In the genomic region with DNA sequence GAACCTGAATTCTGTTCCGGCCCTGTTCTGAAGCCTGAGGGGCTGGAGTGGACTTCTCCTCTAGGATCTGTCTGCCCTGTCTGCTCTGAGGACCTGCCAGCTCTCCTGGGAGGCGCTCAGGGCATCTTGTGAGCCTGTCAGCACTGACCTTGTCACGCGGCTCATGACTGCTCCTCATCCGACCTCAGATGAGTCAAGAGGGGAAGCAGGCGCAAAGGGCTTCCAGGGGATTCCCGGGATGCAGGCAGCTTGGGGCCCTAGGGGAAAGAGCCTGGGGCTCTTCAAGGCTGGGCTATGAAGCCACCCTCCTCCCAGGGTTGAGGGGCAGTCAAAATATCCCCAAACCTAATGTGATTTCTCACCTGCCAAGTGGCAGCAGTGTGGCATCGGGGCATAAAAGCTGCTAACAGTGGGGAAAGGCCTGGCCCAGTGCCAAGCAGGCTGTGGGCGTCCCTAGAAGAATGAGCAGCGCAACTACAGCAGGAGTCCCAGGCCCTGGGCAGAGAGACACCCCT, we compare ENCODE assay signal across 8 cellular contexts. TPM values are rescaled to one million over a fixed set of nuclear protein-coding genes. Genes with fewer than 3 reads are reported as not detected.
A peak's percentile ranks its signal among the peaks of the same experiment; 100 is the strongest.
DNase-seq lines count a peak whose midpoint lies in the region; TF ChIP-seq lines count a peak whose summit lies in the region.

No MANE protein-coding gene starts in this region.

- peaks cover 16% of the 10 kb centered on the region for H3K4me1 ChIP-seq in mesenchymal stem cell (ENCODE audit: control insufficient read depth, insufficient read depth, low read depth, low read length)

- peak overlapping the region; percentile 49 for H2BK5ac ChIP-seq in mesenchymal stem cell (ENCODE audit: low read depth, low read length, poor library complexity, severe bottlenecking)

- no peak overlapping the region for H3K23ac ChIP-seq in mesenchymal stem cell (ENCODE audit: low read length in 2 of 2)

- WGBS in mesenchymal stem cell: 35% methylated on average over 10 of the region's 10 CpGs

- H2AK5ac ChIP-seq in mesenchymal stem cell (ENCODE audit: low read length, severe bottlenecking): peak overlapping the region; percentile 33

- in situ Hi-C loops in KBM-7 (cut with MboI; ENCODE audit: low pct_unique_long_range_greater_than_20kb, low sequenced_read_pairs): no loop called here

- H4K8ac ChIP-seq in mesenchymal stem cell (ENCODE audit: low read length): no peak overlapping the region

- H3K14ac ChIP-seq in mesenchymal stem cell (ENCODE audit: low read length in 2 of 2): no peak overlapping the region

- no peak overlapping the region for H2BK120ac ChIP-seq in mesenchymal stem cell (ENCODE audit: low read depth, low read length)

- no peak overlapping the region for H2AFZ ChIP-seq in mesenchymal stem cell (ENCODE audit: low read depth, low read length)

- peak overlapping the region; percentile 58 to 63 for H3K4ac ChIP-seq in mesenchymal stem cell (ENCODE audit: low read depth in 1 of 2, low read length in 2 of 2)

- peak overlapping the region; percentile 44 to 89 for H2BK12ac ChIP-seq in mesenchymal stem cell (ENCODE audit: low read length in 2 of 2)

- H3K4me1 Mint-ChIP-seq in CD14-positive monocyte: peaks cover 65% of the 10 kb centered on the region
- peaks cover 27% of the 10 kb centered on the region for H3K4me1 Mint-ChIP-seq in activated CD4-positive, alpha-beta T cell treated with anti-CD3 and anti-CD28 coated beads, Interleukin-2, amount 10 ng/mL, durations not matched to agents 24 days and 14 days

- peaks cover 0 to 4% (median 0%) of the 10 kb centered on the region in 3 donors for H3K27me3 Mint-ChIP-seq in CD14-positive monocyte (ENCODE audit: low read depth in 3 of 3)
- H3K27me3 Mint-ChIP-seq in activated CD4-positive, alpha-beta T cell treated with anti-CD3 and anti-CD28 coated beads, Interleukin-2, amount 10 ng/mL, durations not matched to agents 24 days and 14 days: no peaks in the 10 kb centered on the region

- peak overlapping the region; percentile 71 to 80 for H3K4me3 Mint-ChIP-seq in CD14-positive monocyte
- peak overlapping the region; percentile 80 for H3K4me3 Mint-ChIP-seq in activated CD4-positive, alpha-beta T cell treated with anti-CD3 and anti-CD28 coated beads, Interleukin-2, amount 10 ng/mL, durations not matched to agents 24 days and 14 days

- peaks cover 11 to 12% of the 10 kb centered on the region in 2 donors for H3K36me3 Mint-ChIP-seq in CD14-positive monocyte
- no peaks in the 10 kb centered on the region for H3K36me3 Mint-ChIP-seq in activated CD4-positive, alpha-beta T cell treated with anti-CD3 and anti-CD28 coated beads, Interleukin-2, amount 10 ng/mL, durations not matched to agents 24 days and 14 days (ENCODE audit: low read depth)

- no peaks in the 10 kb centered on the region for H3K9me3 Mint-ChIP-seq in CD14-positive monocyte
- H3K9me3 Mint-ChIP-seq in activated CD4-positive, alpha-beta T cell treated with anti-CD3 and anti-CD28 coated beads, Interleukin-2, amount 10 ng/mL, durations not matched to agents 24 days and 14 days: no peaks in the 10 kb centered on the region

- H3K36me3 ChIP-seq in mesenchymal stem cell (ENCODE audit: control insufficient read depth in 1 of 2, insufficient read depth in 2 of 2, low read depth in 1 of 2, low read length in 2 of 2): peaks cover 0 to 4% of the 10 kb centered on the region in 2 experiments

- no peaks in the 10 kb centered on the region for H3K27me3 ChIP-seq in mesenchymal stem cell (ENCODE audit: control insufficient read depth in 1 of 2, insufficient read depth in 1 of 2, low read length in 2 of 2)

- no peaks in the 10 kb centered on the region for H3K79me1 ChIP-seq in mesenchymal stem cell (replicated peaks; ENCODE audit: low read length, poor library complexity, severe bottlenecking)

- TF ChIP-seq CTCF in CD14-positive monocyte (IDR thresholded peaks at IDR 0.05): no peak
- TF ChIP-seq CTCF in coronary artery (IDR thresholded peaks at IDR 0.05): no peak

- intact Hi-C loops in CD14-positive monocyte (cut with micrococcal nuclease): loop anchor here in 1 of 2 donors (1.0 kb wide), 1 partner anchor 9 kb away; no protein-coding TSS in a partner anchor
- intact Hi-C loops in activated CD4-positive, alpha-beta T cell treated with anti-CD3 and anti-CD28 coated beads, Interleukin-2, amount 10 ng/mL, durations not matched to agents 24 days and 14 days (cut with micrococcal nuclease): loop anchor here (1.0 to 2.0 kb wide), 2 partner anchors 9 to 39 kb away; no protein-coding TSS in a partner anchor

- H3K4me2 ChIP-seq in mesenchymal stem cell (ENCODE audit: low read length, poor library complexity, severe bottlenecking): no peak overlapping the region

- H3K9me3 ChIP-seq in mesenchymal stem cell (ENCODE audit: control insufficient read depth, low read length): no peaks in the 10 kb centered on the region

- H3K4me3 ChIP-seq in coronary artery (no peak overlapping the region), mesenchymal stem cell (ENCODE audit: insufficient read depth in 1 of 2, low read depth in 1 of 2, low read length in 2 of 2) (peak overlapping the region in 1 of 2 experiments; percentile 50)

- H3K9ac ChIP-seq in mesenchymal stem cell (ENCODE audit: low read length): peak overlapping the region; percentile 78

- H3K18ac ChIP-seq in mesenchymal stem cell (ENCODE audit: low read depth in 1 of 2, low read length in 2 of 2): peak overlapping the region in 1 of 2 experiments; percentile 73

- peak overlapping the region; percentile 78 for H4K91ac ChIP-seq in mesenchymal stem cell (ENCODE audit: low read length)

- DNase-seq in CD14-positive monocyte (ENCODE audit: low spot score) (peak; percentile 100), GM19240 (ENCODE audit: insufficient read length, low spot score) (peak; percentile 45), KBM-7 (peak; percentile 49), coronary artery (ENCODE audit: low spot score) (no peak), mesenchymal stem cell (peak; percentile 98), NCI-H2029 (lab: John Stamatoyannopoulos, UW) (no peak)
- DNase-seq in activated CD4-positive, alpha-beta T cell treated with anti-CD3 and anti-CD28 coated beads, Interleukin-2, amount 10 ng/mL, durations not matched to agents 24 days and 14 days: peak; percentile 82
- peak; percentile 54 for DNase-seq in stimulated activated CD8-positive, alpha-beta memory T cell treated with anti-CD3 and anti-CD28 coated beads, Interleukin-7, amount 100 ng/mL, for 24 hours (ENCODE audit: low read depth)

- H3K27ac ChIP-seq in coronary artery (peak overlapping the region; percentile 37 to 77), mesenchymal stem cell (ENCODE audit: low read length, poor library complexity, severe bottlenecking) (peak overlapping the region; percentile 33)

- H3K27ac Mint-ChIP-seq in CD14-positive monocyte: peak overlapping the region; percentile 99 to 100 (median 100)
- peak overlapping the region; percentile 93 for H3K27ac Mint-ChIP-seq in activated CD4-positive, alpha-beta T cell treated with anti-CD3 and anti-CD28 coated beads, Interleukin-2, amount 10 ng/mL, durations not matched to agents 24 days and 14 days

- H2BK15ac ChIP-seq in mesenchymal stem cell (ENCODE audit: low read depth, poor library complexity, severe bottlenecking): peak overlapping the region; percentile 21

RNA-seq across cellular contexts. Expression of a gene that starts 27.6 kb away (rescaled TPM):
- under 1 TPM; 0.49 to 0.90 TPM for polyA plus RNA-seq in CD14-positive monocyte
- 1.4 and 1.8 TPM in 2 replicates for total RNA-seq in activated CD4-positive, alpha-beta T cell treated with anti-CD3 and anti-CD28 coated beads, Interleukin-2, amount 10 ng/mL, durations not matched to agents 24 days and 14 days
- 2.1 TPM for polyA plus RNA-seq in mesenchymal stem cell (2013, experiment 1 of 2)
- 2.1 TPM for polyA plus RNA-seq in mesenchymal stem cell (2013, experiment 2 of 2)

RNA-seq across cellular contexts. Expression of a gene that starts 42.3 kb away (rescaled TPM):
- polyA plus RNA-seq in CD14-positive monocyte: 10 to 100 TPM; 78.0 to 93.5 TPM
- total RNA-seq in activated CD4-positive, alpha-beta T cell treated with anti-CD3 and anti-CD28 coated beads, Interleukin-2, amount 10 ng/mL, durations not matched to agents 24 days and 14 days: 15.7 and 16.9 TPM in 2 replicates
- polyA plus RNA-seq in mesenchymal stem cell (2013, experiment 1 of 2): 16.3 TPM
- polyA plus RNA-seq in mesenchymal stem cell (2013, experiment 2 of 2): 17.0 TPM

RNA-seq across cellular contexts. Expression of a gene that starts 58.6 kb away (rescaled TPM):
- under 1 TPM in 1 of 2 donors, not detected in 1; 0.13 TPM for polyA plus RNA-seq in CD14-positive monocyte
- 20.9 and 22.6 TPM in 2 replicates for total RNA-seq in activated CD4-positive, alpha-beta T cell treated with anti-CD3 and anti-CD28 coated beads, Interleukin-2, amount 10 ng/mL, durations not matched to agents 24 days and 14 days
- 0.94 TPM for polyA plus RNA-seq in mesenchymal stem cell (2013, experiment 1 of 2)
- polyA plus RNA-seq in mesenchymal stem cell (2013, experiment 2 of 2): 1.0 TPM

Comparison
In these comparisons a context has a peak if more than half of its experiments do, and no peak if none do; other contexts are left out.
1. DNase-seq: peak in CD14-positive monocyte (single experiment), GM19240 (single experiment), KBM-7 (single experiment), activated CD4-positive, alpha-beta T cell treated with anti-CD3 and anti-CD28 coated beads, Interleukin-2, amount 10 ng/mL, durations not matched to agents 24 days and 14 days (single experiment), mesenchymal stem cell (single experiment) and stimulated activated CD8-positive, alpha-beta memory T cell treated with anti-CD3 and anti-CD28 coated beads, Interleukin-7, amount 100 ng/mL, for 24 hours (single experiment); none in coronary artery (single experiment) and NCI-H2029 (single experiment).